1 cellular context compared by ENCODE assay signal in genomic region chr14:31400031-31400638, GRCh38.
TF ChIP-seq lines count a peak whose summit lies in the region.

No MANE protein-coding gene starts in this region.

TF ChIP-seq in HepG2, 621 proteins besides CTCF, POLR2A, EP300 and RAD21:
- TF ChIP-seq RORA (CRISPR knock-in tag; IDR thresholded peaks at IDR 0.05) (no peak), DDIT3 (CRISPR knock-in tag; IDR thresholded peaks at IDR 0.05) (no peak), ZC3H13 (CRISPR knock-in tag; IDR thresholded peaks at IDR 0.05) (no peak), GATAD1 (CRISPR knock-in tag; IDR thresholded peaks at IDR 0.05) (no peak), ZSCAN30 (CRISPR knock-in tag; IDR thresholded peaks at IDR 0.05) (no peak), ZKSCAN5 (CRISPR knock-in tag; IDR thresholded peaks at IDR 0.05) (no peak), MLLT10 (CRISPR knock-in tag; IDR thresholded peaks at IDR 0.05) (no peak), KDM6A (CRISPR knock-in tag; IDR thresholded peaks at IDR 0.05; ENCODE audit: low read depth) (no peak), ZKSCAN8 (CRISPR knock-in tag; IDR thresholded peaks at IDR 0.05; ENCODE audit: borderline replicate concordance) (no peak), ZSCAN12 (CRISPR knock-in tag; IDR thresholded peaks at IDR 0.05) (no peak), ZNF619 (CRISPR knock-in tag; IDR thresholded peaks at IDR 0.05) (no peak), ZNF800 (CRISPR knock-in tag; IDR thresholded peaks at IDR 0.05) (no peak), ZNF280B (CRISPR knock-in tag; IDR thresholded peaks at IDR 0.05; ENCODE audit: borderline replicate concordance) (no peak), SETDB1 (CRISPR knock-in tag; IDR thresholded peaks at IDR 0.05; ENCODE audit: borderline replicate concordance) (no peak), HCFC1 (IDR thresholded peaks at IDR 0.05; ENCODE audit: low read depth, low read length) (no peak), BATF2 (CRISPR knock-in tag; IDR thresholded peaks at IDR 0.05) (no peak), ZFP1 (CRISPR knock-in tag; IDR thresholded peaks at IDR 0.05) (no peak)
TF ChIP-seq in HepG2: peak in this region for 0.
